ENCODE assay signal across 16 cellular contexts in the genomic region with DNA sequence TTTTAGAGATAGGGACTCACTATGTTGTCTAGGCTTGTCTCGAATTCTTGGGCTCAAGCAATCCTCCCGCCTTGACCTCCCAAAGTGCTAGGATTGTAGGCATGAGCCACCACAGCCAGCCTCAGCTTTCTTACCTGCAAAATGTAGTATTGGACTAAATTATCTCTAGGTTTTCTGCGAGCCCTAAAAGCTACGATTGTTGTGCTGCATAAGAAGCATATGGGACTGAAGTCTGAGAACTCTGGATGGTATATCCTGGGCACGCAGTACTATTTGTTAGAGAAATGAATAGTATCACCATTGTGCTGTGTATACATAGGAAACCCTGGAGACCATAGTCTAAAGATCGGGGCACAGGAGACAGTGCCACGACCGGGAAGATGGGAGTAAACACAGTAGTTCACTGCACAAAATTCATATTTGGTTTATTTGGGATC.
DNase-seq lines count a peak whose midpoint lies in the region; ATAC-seq, FAIRE-seq and TF ChIP-seq lines count a peak whose summit lies in the region.
"Had no signal": no experiment of that assay in that cellular context is flagged by ENCODE, and none has a peak within 500 bp of the region (broad histone marks: within the 10 kb centered on the region; RNA-seq: fewer than 3 reads in every experiment).

No MANE protein-coding gene starts in this region.

- peaks cover 36 to 46% (median 45%) of the 10 kb centered on the region in 3 donors for H3K4me1 Mint-ChIP-seq in CD8-positive, alpha-beta memory T cell

- in situ Hi-C loops in gastrocnemius medialis (cut with MboI; ENCODE audit: low sequenced_read_pairs in 4 of 4), result no loop called here

- intact Hi-C loops in endothelial cell of umbilical vein (cut with micrococcal nuclease) (no loop called here), gastrocnemius medialis (cut with DNase I; ENCODE audit: low total_unique reads) (no loop called here)

- H3K9me2 ChIP-seq in MM.1S (replicated peaks; ENCODE audit: insufficient read depth, low read length), result no peaks in the 10 kb centered on the region

- BruUV-seq in endothelial cell of umbilical vein (replicated peaks; lab: Mats Ljungman, UMichigan), result no TSS peak

- H3K4me2 ChIP-seq in MM.1S (ENCODE audit: low read depth, low read length) (no peak overlapping the region), endothelial cell of umbilical vein (ENCODE audit: insufficient read depth, low read length) (no peak overlapping the region)

- no peak for TF ChIP-seq POLR2A in endothelial cell of umbilical vein (IDR thresholded peaks at IDR 0.05; ENCODE audit: low read depth, low read length)
- TF ChIP-seq POLR2A in gastrocnemius medialis (IDR thresholded peaks at IDR 0.05), result no peak

- TF ChIP-seq CTCF in MM.1S (IDR thresholded peaks at IDR 0.05; ENCODE audit: low read length) (no peak), endothelial cell of umbilical vein (IDR thresholded peaks at IDR 0.05; ENCODE audit: extremely low read depth in 1 of 2, insufficient read depth in 1 of 2, low read depth in 1 of 2, low read length in 2 of 2) (no peak), gastrocnemius medialis (IDR thresholded peaks at IDR 0.05 in 4 of 5, conservative IDR thresholded peaks at IDR 0.05 in 1 of 5) (no peak)

- dilution Hi-C loops in endothelial cell of umbilical vein (cut with MboI; ENCODE audit: extremely low pct_ligation_motif_present, low sequenced_read_pairs), result no loop called here

- H3K27ac ChIP-seq in CD8-positive, alpha-beta memory T cell (ENCODE audit: low read depth, low read length), result no peak overlapping the region
- H3K27ac ChIP-seq in MM.1S (ENCODE audit: low read length), result peak overlapping the region; percentile 4; the same call in 1 of the 2 replicates
- H3K27ac ChIP-seq in endothelial cell of umbilical vein (ENCODE audit: insufficient read depth, low read depth, low read length), result peak overlapping the region; percentile 74
- H3K27ac ChIP-seq in gastrocnemius medialis, result peak overlapping the region; percentile 55 to 75 (median 63)
- H3K27ac ChIP-seq: thyroid gland had no signal

- H3K9me3 ChIP-seq in CD8-positive, alpha-beta memory T cell (ENCODE audit: low read length), result no peaks in the 10 kb centered on the region
- H3K9me3 ChIP-seq in MM.1S (replicated peaks; ENCODE audit: insufficient read depth, low read length) (no peaks in the 10 kb centered on the region), endothelial cell of umbilical vein (replicated peaks; ENCODE audit: control insufficient read depth, insufficient read depth, low read length) (no peaks in the 10 kb centered on the region), gastrocnemius medialis (no peaks in the 10 kb centered on the region)
- H3K9me3 ChIP-seq: thyroid gland had no signal

- POLR2A ChIA-PET in CD8-positive, alpha-beta memory T cell (lab: Charles Lee), result no interaction called here
- POLR2A ChIA-PET in endothelial cell of umbilical vein (lab: Charles Lee), result no interaction called here

- no peaks in the 10 kb centered on the region for H3K79me2 ChIP-seq in MM.1S (ENCODE audit: low read length)
- H3K79me2 ChIP-seq in endothelial cell of umbilical vein (ENCODE audit: control insufficient read depth, insufficient read depth, low read length), result no peaks in the 10 kb centered on the region

- DNase-seq in CD8-positive, alpha-beta memory T cell, result no peak
- DNase-seq in MM.1S (no peak), endothelial cell of umbilical vein (ENCODE audit: low read depth, low spot score) (no peak), gastrocnemius medialis (no peak), medulla oblongata (ENCODE audit: extremely low spot score) (no peak), mucosa of gallbladder (ENCODE audit: low spot score) (no peak), NCI-H1048 (lab: John Stamatoyannopoulos, UW) (no peak)
- DNase-seq: activated CD8-positive, alpha-beta memory T cell treated with anti-CD3 and anti-CD28 coated beads, Interleukin-2, amount 50 U/mL, for 4 hours; COR-L47; GDM1; NCI-H1092; NCI-H2171 had no signal

- H4K20me1 ChIP-seq in MM.1S (ENCODE audit: insufficient read depth, low read length) (no peaks in the 10 kb centered on the region), endothelial cell of umbilical vein (replicated peaks; ENCODE audit: control insufficient read depth, extremely low read depth, insufficient read depth, low read length) (no peaks in the 10 kb centered on the region)

- H3K36me3 Mint-ChIP-seq in CD8-positive, alpha-beta memory T cell, result peaks cover 0 to 32% (median 16%) of the 10 kb centered on the region in 3 donors
- H3K36me3 Mint-ChIP-seq: activated naive CD4-positive, alpha-beta T cell treated with anti-CD3 and anti-CD28 coated beads, Interleukin-2, amount 50 U/mL, for 72 hours had no signal

- H3K9me1 ChIP-seq in endothelial cell of umbilical vein (replicated peaks; ENCODE audit: control insufficient read depth, extremely low read depth, insufficient read depth, low read length), result no peaks in the 10 kb centered on the region

- no peak for ATAC-seq in gastrocnemius medialis

- H3K9me3 Mint-ChIP-seq in CD8-positive, alpha-beta memory T cell, result no peaks in the 10 kb centered on the region
- H3K9me3 Mint-ChIP-seq: activated naive CD4-positive, alpha-beta T cell treated with anti-CD3 and anti-CD28 coated beads, Interleukin-2, amount 50 U/mL, for 72 hours had no signal

- H3K36me3 ChIP-seq in CD8-positive, alpha-beta memory T cell (ENCODE audit: insufficient read depth, low read length), result no peaks in the 10 kb centered on the region
- H3K36me3 ChIP-seq in MM.1S (replicated peaks; ENCODE audit: insufficient read depth, low read length) (no peaks in the 10 kb centered on the region), endothelial cell of umbilical vein (ENCODE audit: control insufficient read depth in 2 of 2, extremely low read depth in 1 of 2, insufficient read depth in 2 of 2, low read length in 2 of 2) (peaks cover 0 to 2% of the 10 kb centered on the region in 2 experiments), gastrocnemius medialis (peaks cover 0 to 21% of the 10 kb centered on the region in 2 donors)

- no peaks in the 10 kb centered on the region; the same call in 1 of the 2 replicates for H3F3A ChIP-seq in MM.1S (ENCODE audit: insufficient read depth, low read length)

- peaks cover 30% of the 10 kb centered on the region for H3K4me1 ChIP-seq in CD8-positive, alpha-beta memory T cell (ENCODE audit: insufficient read depth, low read length)
- peaks cover 25% of the 10 kb centered on the region for H3K4me1 ChIP-seq in MM.1S (ENCODE audit: low read length)
- H3K4me1 ChIP-seq in endothelial cell of umbilical vein (ENCODE audit: control insufficient read depth, extremely low read depth, insufficient read depth, low read length), result peaks cover 36% of the 10 kb centered on the region
- H3K4me1 ChIP-seq in gastrocnemius medialis, result peaks cover 45 to 47% of the 10 kb centered on the region in 2 donors

- no peak for FAIRE-seq in endothelial cell of umbilical vein (lab: Jason Lieb, UNC)
- FAIRE-seq: islet of Langerhans had no signal

- no peak overlapping the region for H2AFZ ChIP-seq in MM.1S (ENCODE audit: low read length)
- H2AFZ ChIP-seq in endothelial cell of umbilical vein (ENCODE audit: low read depth, low read length), result no peak overlapping the region

- CTCF ChIA-PET in CD8-positive, alpha-beta memory T cell (lab: Charles Lee), result interaction anchor here (1.4 kb wide), 1 partner anchor 20 kb away, joined by 4 read pairs; no protein-coding TSS in a partner anchor
- CTCF ChIA-PET in endothelial cell of umbilical vein (lab: Charles Lee), result interaction anchor here (1.1 to 4.2 kb wide), 5 partner anchors 9 to 32 kb away, joined by 3 to 20 read pairs (median 6); no protein-coding TSS in a partner anchor

- no peaks in the 10 kb centered on the region for H3K27me3 Mint-ChIP-seq in CD8-positive, alpha-beta memory T cell

- no peaks in the 10 kb centered on the region for H3K27me3 ChIP-seq in CD8-positive, alpha-beta memory T cell (ENCODE audit: insufficient read depth, low read length, poor library complexity, severe bottlenecking)
- H3K27me3 ChIP-seq in MM.1S (replicated peaks; ENCODE audit: insufficient read depth, low read length), result no peaks in the 10 kb centered on the region
- no peaks in the 10 kb centered on the region for H3K27me3 ChIP-seq in endothelial cell of umbilical vein (ENCODE audit: control insufficient read depth in 2 of 2, insufficient read depth in 2 of 2, low read length in 2 of 2)
- no peaks in the 10 kb centered on the region for H3K27me3 ChIP-seq in gastrocnemius medialis
- H3K27me3 ChIP-seq: cardiac muscle cell, thyroid gland had no signal

- H3K27ac Mint-ChIP-seq in CD8-positive, alpha-beta memory T cell, result peak overlapping the region in 6 of 8 donors; percentile 35 to 82 (median 56)

- no peak overlapping the region for H3K4me3 Mint-ChIP-seq in CD8-positive, alpha-beta memory T cell

- H3K9ac ChIP-seq in MM.1S (ENCODE audit: low read length) (no peak overlapping the region), endothelial cell of umbilical vein (replicated peaks; ENCODE audit: extremely low read depth, insufficient read depth, low read length) (no peak overlapping the region)

- no peak overlapping the region for H3K4me3 ChIP-seq in CD8-positive, alpha-beta memory T cell (ENCODE audit: low read length)
- H3K4me3 ChIP-seq in MM.1S (ENCODE audit: low read length) (no peak overlapping the region), endothelial cell of umbilical vein (replicated peaks in 1 of 3; ENCODE audit: insufficient read depth in 1 of 3, low read depth in 1 of 3, low read length in 3 of 3) (no peak overlapping the region), gastrocnemius medialis (no peak overlapping the region)
- H3K4me3 ChIP-seq: cardiac muscle cell, thyroid gland had no signal

TF ChIP-seq in endothelial cell of umbilical vein, 7 proteins besides CTCF, POLR2A, EP300 and RAD21:
- TF ChIP-seq EZH2 (IDR thresholded peaks at IDR 0.05; ENCODE audit: borderline replicate concordance, low read depth, low read length, severe bottlenecking) (no peak), POLR2AphosphoS5 (IDR thresholded peaks at IDR 0.05; ENCODE audit: insufficient read depth, low read depth, low read length) (no peak), GATA2 (IDR thresholded peaks at IDR 0.05; ENCODE audit: insufficient read depth, insufficient read length, low read depth, low read length) (no peak), JUN (IDR thresholded peaks at IDR 0.05; ENCODE audit: borderline replicate concordance, insufficient read depth, insufficient read length, low read depth) (no peak), MYC (IDR thresholded peaks at IDR 0.05; ENCODE audit: low read depth, low read length) (no peak), FOS (IDR thresholded peaks at IDR 0.05; ENCODE audit: borderline replicate concordance, insufficient read depth, low read length) (no peak)
- TF ChIP-seq, protein P1, sequence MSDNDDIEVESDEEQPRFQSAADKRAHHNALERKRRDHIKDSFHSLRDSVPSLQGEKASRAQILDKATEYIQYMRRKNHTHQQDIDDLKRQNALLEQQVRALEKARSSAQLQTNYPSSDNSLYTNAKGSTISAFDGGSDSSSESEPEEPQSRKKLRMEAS (IDR thresholded peaks at IDR 0.05; ENCODE audit: insufficient read depth, insufficient read length), result no peak
